Comparison of ENCODE assay signal across 8 cellular contexts in genomic region chr15:38072007-38072506, GRCh38.
DNase-seq lines count a peak whose midpoint lies in the region; ATAC-seq and TF ChIP-seq lines count a peak whose summit lies in the region.

No MANE protein-coding gene starts in this region.

- peaks cover 8% of the 10 kb centered on the region for H3K4me1 ChIP-seq in CD8-positive, alpha-beta T cell (ENCODE audit: insufficient read depth, low read length)
- H3K4me1 ChIP-seq in left ventricle myocardium inferior, result peaks cover 49% of the 10 kb centered on the region
- H3K4me1 ChIP-seq in skeletal muscle tissue (ENCODE audit: control insufficient read depth in 3 of 3, insufficient read depth in 3 of 3, low read length in 3 of 3), result peaks cover 12 to 18% (median 18%) of the 10 kb centered on the region in 3 donors

- peak overlapping the region; percentile 68 to 73 (median 71) for H3K9ac ChIP-seq in skeletal muscle tissue (ENCODE audit: low read depth in 1 of 3, low read length in 3 of 3)

- H3K4me3 Mint-ChIP-seq in CD8-positive, alpha-beta T cell, result peak overlapping the region; percentile 59
- peak overlapping the region; percentile 57 for H3K4me3 Mint-ChIP-seq in activated CD8-positive, alpha-beta T cell treated with anti-CD3 and anti-CD28 coated beads for 36 hours

- no peaks in the 10 kb centered on the region for H3K9me3 Mint-ChIP-seq in CD8-positive, alpha-beta T cell
- H3K9me3 Mint-ChIP-seq in activated CD8-positive, alpha-beta T cell treated with anti-CD3 and anti-CD28 coated beads for 36 hours, result no peaks in the 10 kb centered on the region

- intact Hi-C loops in CD8-positive, alpha-beta T cell (cut with DNase I, micrococcal nuclease), result no loop called here
- intact Hi-C loops in activated CD8-positive, alpha-beta T cell treated with anti-CD3 and anti-CD28 coated beads for 36 hours (cut with micrococcal nuclease), result no loop called here
- intact Hi-C loops in left ventricle myocardium inferior (cut with micrococcal nuclease), result no loop called here

- peaks cover 19% of the 10 kb centered on the region for H3K4me1 Mint-ChIP-seq in CD8-positive, alpha-beta T cell (ENCODE audit: low read depth)
- H3K4me1 Mint-ChIP-seq in activated CD8-positive, alpha-beta T cell treated with anti-CD3 and anti-CD28 coated beads for 36 hours (ENCODE audit: low read depth), result peaks cover 40% of the 10 kb centered on the region

- POLR2A ChIA-PET in CD8-positive, alpha-beta T cell (lab: Charles Lee), result no interaction called here
- POLR2A ChIA-PET in activated CD8-positive, alpha-beta T cell treated with anti-CD3 and anti-CD28 coated beads for 36 hours (lab: Charles Lee), result interaction anchor here (1.4 kb wide), 1 partner anchor 12 kb away, joined by 3 read pairs; no protein-coding TSS in a partner anchor

- no peaks in the 10 kb centered on the region for H3K9me3 ChIP-seq in CD8-positive, alpha-beta T cell (ENCODE audit: low read length)
- H3K9me3 ChIP-seq in left ventricle myocardium inferior (replicated peaks) (no peaks in the 10 kb centered on the region), skeletal muscle tissue (ENCODE audit: control insufficient read depth in 3 of 3, low read length in 3 of 3) (no peaks in the 10 kb centered on the region)

- no peak overlapping the region for H3K27ac Mint-ChIP-seq in CD8-positive, alpha-beta T cell
- H3K27ac Mint-ChIP-seq in activated CD8-positive, alpha-beta T cell treated with anti-CD3 and anti-CD28 coated beads for 36 hours, result no peak overlapping the region

- DNase-seq in CD8-positive, alpha-beta T cell, result no peak
- DNase-seq in activated CD8-positive, alpha-beta T cell treated with anti-CD3 and anti-CD28 coated beads for 36 hours, result peak; percentile 63
- DNase-seq in left ventricle myocardium inferior (peak; percentile 18), NCI-H1694 (lab: John Stamatoyannopoulos, UW) (no peak), NCI-H2227 treated with DMSO at 0.1 percent for 48 hours (lab: John Stamatoyannopoulos, UW) (no peak)
- DNase-seq in central memory CD4-positive, alpha-beta T cell, result no peak

- CTCF ChIA-PET in CD8-positive, alpha-beta T cell (lab: Charles Lee), result no interaction called here
- CTCF ChIA-PET in activated CD8-positive, alpha-beta T cell treated with anti-CD3 and anti-CD28 coated beads for 36 hours (lab: Charles Lee), result interaction anchor here (1.0 kb wide), 1 partner anchor 12 kb away, joined by 3 read pairs; no protein-coding TSS in a partner anchor

- peaks cover 54% of the 10 kb centered on the region for H3K27me3 Mint-ChIP-seq in CD8-positive, alpha-beta T cell (ENCODE audit: low read depth)
- peaks cover 64% of the 10 kb centered on the region for H3K27me3 Mint-ChIP-seq in activated CD8-positive, alpha-beta T cell treated with anti-CD3 and anti-CD28 coated beads for 36 hours

- H3K4me3 ChIP-seq in CD8-positive, alpha-beta T cell (ENCODE audit: low read depth, low read length), result no peak overlapping the region
- H3K4me3 ChIP-seq in left ventricle myocardium inferior (peak overlapping the region; percentile 76), skeletal muscle tissue (ENCODE audit: low read length in 3 of 3) (peak overlapping the region; percentile 69 to 79 (median 77))

- ATAC-seq in CD8-positive, alpha-beta T cell, result no peak
- ATAC-seq in HG02763 (IDR thresholded peaks at IDR 0.05; ENCODE audit: unreplicated experiment), result peak; percentile 8
- peak; percentile 12 for ATAC-seq in activated CD8-positive, alpha-beta T cell treated with anti-CD3 and anti-CD28 coated beads for 36 hours

- no peaks in the 10 kb centered on the region for H3K36me3 ChIP-seq in CD8-positive, alpha-beta T cell (ENCODE audit: insufficient read depth, low read length)
- H3K36me3 ChIP-seq in left ventricle myocardium inferior (no peaks in the 10 kb centered on the region), skeletal muscle tissue (ENCODE audit: control insufficient read depth in 3 of 3, insufficient read depth in 3 of 3, low read length in 3 of 3) (no peaks in the 10 kb centered on the region)

- H3K36me3 Mint-ChIP-seq in CD8-positive, alpha-beta T cell, result no peaks in the 10 kb centered on the region
- H3K36me3 Mint-ChIP-seq in activated CD8-positive, alpha-beta T cell treated with anti-CD3 and anti-CD28 coated beads for 36 hours (ENCODE audit: low read depth), result no peaks in the 10 kb centered on the region

- no peak overlapping the region for H3K27ac ChIP-seq in CD8-positive, alpha-beta T cell (ENCODE audit: low read depth, low read length)
- H3K27ac ChIP-seq in left ventricle myocardium inferior (replicated peaks), result peak overlapping the region; percentile 93
- peak overlapping the region; percentile 85 for H3K27ac ChIP-seq in skeletal muscle tissue (ENCODE audit: low read depth, low read length)

- H3K27me3 ChIP-seq in CD8-positive, alpha-beta T cell (ENCODE audit: insufficient read depth, low read length), result no peaks in the 10 kb centered on the region
- H3K27me3 ChIP-seq in left ventricle myocardium inferior (ENCODE audit: low read depth), result no peaks in the 10 kb centered on the region
- H3K27me3 ChIP-seq in skeletal muscle tissue (ENCODE audit: control insufficient read depth in 3 of 3, insufficient read depth in 3 of 3, low read length in 3 of 3), result peaks cover 0 to 3% (median 0%) of the 10 kb centered on the region in 3 donors

- TF ChIP-seq CTCF in CD8-positive, alpha-beta T cell (IDR thresholded peaks at IDR 0.05), result no peak
- no peak for TF ChIP-seq CTCF in activated CD8-positive, alpha-beta T cell treated with anti-CD3 and anti-CD28 coated beads for 36 hours (IDR thresholded peaks at IDR 0.05)
- no peak for TF ChIP-seq CTCF in left ventricle myocardium inferior (IDR thresholded peaks at IDR 0.05; ENCODE audit: borderline replicate concordance)

Comparison
In these comparisons a context has a peak if more than half of its experiments do, and no peak if none do; other contexts are left out.
1. DNase-seq: peak in activated CD8-positive, alpha-beta T cell treated with anti-CD3 and anti-CD28 coated beads for 36 hours (single experiment) and left ventricle myocardium inferior (single experiment); none in CD8-positive, alpha-beta T cell (0 of 7), central memory CD4-positive, alpha-beta T cell (single experiment), NCI-H1694 (single experiment) and NCI-H2227 treated with DMSO at 0.1 percent for 48 hours (single experiment).